Comparison of ENCODE assay signal across 1 cellular context in the genomic region with DNA sequence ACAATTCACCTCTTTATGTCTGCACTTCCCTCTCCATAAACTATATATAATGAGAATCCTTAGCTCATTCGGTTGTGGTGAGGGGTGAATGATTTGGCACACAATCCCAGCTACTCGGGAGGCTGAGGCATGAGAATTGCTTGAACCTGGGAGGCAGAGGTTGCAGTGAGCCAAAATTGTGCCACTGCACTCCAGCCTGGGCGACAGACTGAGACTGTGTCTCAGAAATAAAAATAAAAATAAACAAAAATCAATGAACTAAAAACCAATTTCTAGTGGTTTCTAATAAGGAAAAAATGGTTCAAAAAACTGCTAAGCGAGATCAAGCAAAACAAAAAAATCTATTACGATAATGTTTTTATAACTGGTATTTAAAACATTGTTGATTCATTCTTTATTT. TPM values are rescaled to one million over a fixed set of nuclear protein-coding genes. Genes with fewer than 3 reads are reported as not detected.
"Had no signal": no experiment of that assay in that cellular context is flagged by ENCODE, and none has a peak within 500 bp of the region (broad histone marks: within the 10 kb centered on the region; RNA-seq: fewer than 3 reads in every experiment).

Gene NPIPB6 (minus strand): TSS at position 101 of the 400 bp plus-strand sequence. CDS start 686 bp downstream, outside the sequence.

RNA-seq across cellular contexts. Expression of gene NPIPB6, which starts in this region (rescaled TPM):
- total RNA-seq: HepG2 had no signal
